In genomic region chr3:181948286-181948685, GRCh38 we compare ENCODE assay signal across 17 cellular contexts.
DNase-seq lines count a peak whose midpoint lies in the region; ATAC-seq, FAIRE-seq and TF ChIP-seq lines count a peak whose summit lies in the region.
"Had no signal": no experiment of that assay in that cellular context is flagged by ENCODE, and none has a peak within 500 bp of the region (broad histone marks: within the 10 kb centered on the region; RNA-seq: fewer than 3 reads in every experiment).

No MANE protein-coding gene starts in this region.

- H3K27me3 ChIP-seq in breast epithelium (no peaks in the 10 kb centered on the region), MM.1S (replicated peaks; ENCODE audit: insufficient read depth, low read length) (no peaks in the 10 kb centered on the region), bronchial epithelial cell (ENCODE audit: control insufficient read depth, insufficient read depth, low read length) (no peaks in the 10 kb centered on the region)
- H3K27me3 ChIP-seq: thyroid gland had no signal

- H3K4me2 ChIP-seq in MM.1S (ENCODE audit: low read depth, low read length), result no peak overlapping the region

- POLR2A ChIA-PET in MCF 10A (lab: Yijun Ruan, JAX), result interaction anchor here (0.5 to 0.8 kb wide), 2 partner anchors 25 to 738 kb away, joined by 3 read pairs; no protein-coding TSS in a partner anchor

- no peak overlapping the region for H3K27ac Mint-ChIP-seq in MCF 10A (ENCODE audit: low read depth, unreplicated experiment)
- H3K27ac Mint-ChIP-seq in stimulated activated memory B cell treated with anti-CD40 and anti-IgM and Interleukin-4, amounts not matched to agents 10 μg/mL and 1 μg/mL and 100 μg/mL, for 72 hours, result no peak overlapping the region
- H3K27ac Mint-ChIP-seq: activated CD8-positive, alpha-beta memory T cell treated with anti-CD3 and anti-CD28 coated beads, Interleukin-2, amount 10 ng/mL, durations not matched to agents 7 days and 5 days; IgD-negative memory B cell had no signal

- no peaks in the 10 kb centered on the region for H3K27me3 Mint-ChIP-seq in MCF 10A (ENCODE audit: insufficient read depth, unreplicated experiment)
- no peaks in the 10 kb centered on the region for H3K27me3 Mint-ChIP-seq in stimulated activated memory B cell treated with anti-CD40 and anti-IgM and Interleukin-4, amounts not matched to agents 10 μg/mL and 1 μg/mL and 100 μg/mL, for 72 hours
- H3K27me3 Mint-ChIP-seq: activated CD8-positive, alpha-beta memory T cell treated with anti-CD3 and anti-CD28 coated beads, Interleukin-2, amount 10 ng/mL, durations not matched to agents 7 days and 5 days; IgD-negative memory B cell had no signal

- no peaks in the 10 kb centered on the region for H3F3A ChIP-seq in MM.1S (ENCODE audit: insufficient read depth, low read length)

- H3K9ac ChIP-seq in MM.1S (ENCODE audit: low read length), result no peak overlapping the region

- H3K9me2 ChIP-seq in MM.1S (replicated peaks; ENCODE audit: insufficient read depth, low read length), result no peaks in the 10 kb centered on the region

- CTCF ChIA-PET in MCF 10A (lab: Yijun Ruan, JAX), result interaction anchor here (0.5 to 2.9 kb wide), 13 partner anchors 9 to 1533 kb away, joined by 3 to 17 read pairs (median 3); no protein-coding TSS in a partner anchor

- ATAC-seq in HG02884 (IDR thresholded peaks at IDR 0.05; ENCODE audit: unreplicated experiment), result no peak
- ATAC-seq in stimulated activated memory B cell treated with anti-CD40 and anti-IgM and Interleukin-4, amounts not matched to agents 10 μg/mL and 1 μg/mL and 100 μg/mL, for 72 hours, result no peak
- ATAC-seq: activated CD8-positive, alpha-beta memory T cell treated with anti-CD3 and anti-CD28 coated beads, Interleukin-2, amount 10 ng/mL, durations not matched to agents 7 days and 5 days; left colon had no signal

- H3K36me3 ChIP-seq in breast epithelium (no peaks in the 10 kb centered on the region), MM.1S (replicated peaks; ENCODE audit: insufficient read depth, low read length) (no peaks in the 10 kb centered on the region), bronchial epithelial cell (ENCODE audit: control insufficient read depth, insufficient read depth, low read length) (no peaks in the 10 kb centered on the region)
- H3K36me3 ChIP-seq: prostate gland, thyroid gland had no signal

- no peak for FAIRE-seq in bronchial epithelial cell (lab: Jason Lieb, UNC)
- FAIRE-seq: GM12891 had no signal

- H3K4me1 Mint-ChIP-seq in MCF 10A (ENCODE audit: insufficient read depth, unreplicated experiment), result no peaks in the 10 kb centered on the region
- no peaks in the 10 kb centered on the region for H3K4me1 Mint-ChIP-seq in stimulated activated memory B cell treated with anti-CD40 and anti-IgM and Interleukin-4, amounts not matched to agents 10 μg/mL and 1 μg/mL and 100 μg/mL, for 72 hours
- H3K4me1 Mint-ChIP-seq: activated CD8-positive, alpha-beta memory T cell treated with anti-CD3 and anti-CD28 coated beads, Interleukin-2, amount 10 ng/mL, durations not matched to agents 7 days and 5 days had no signal

- H3K4me1 ChIP-seq in breast epithelium (no peaks in the 10 kb centered on the region), MM.1S (ENCODE audit: low read length) (peaks cover 4% of the 10 kb centered on the region)
- H3K4me1 ChIP-seq: prostate gland, thyroid gland had no signal

- H3K4me3 ChIP-seq in breast epithelium (no peak overlapping the region), MM.1S (ENCODE audit: low read length) (no peak overlapping the region), bronchial epithelial cell (ENCODE audit: low read depth, low read length) (no peak overlapping the region)
- H3K4me3 ChIP-seq: prostate gland, thyroid gland had no signal

- intact Hi-C loops in MCF 10A (cut with micrococcal nuclease) (loop anchor here (1.0 to 5.0 kb wide), 3 partner anchors 241 to 735 kb away; no protein-coding TSS in a partner anchor), breast epithelium (cut with DNase I; ENCODE audit: low total_unique reads) (no loop called here)

- H3K79me2 ChIP-seq in MM.1S (ENCODE audit: low read length), result no peaks in the 10 kb centered on the region

- no peaks in the 10 kb centered on the region for H4K20me1 ChIP-seq in MM.1S (ENCODE audit: insufficient read depth, low read length)

- no peak overlapping the region for H3K4me3 Mint-ChIP-seq in MCF 10A (ENCODE audit: unreplicated experiment)
- H3K4me3 Mint-ChIP-seq in stimulated activated memory B cell treated with anti-CD40 and anti-IgM and Interleukin-4, amounts not matched to agents 10 μg/mL and 1 μg/mL and 100 μg/mL, for 72 hours, result no peak overlapping the region
- H3K4me3 Mint-ChIP-seq: activated CD8-positive, alpha-beta memory T cell treated with anti-CD3 and anti-CD28 coated beads, Interleukin-2, amount 10 ng/mL, durations not matched to agents 7 days and 5 days; IgD-negative memory B cell had no signal

- no peak overlapping the region for H3K27ac ChIP-seq in breast epithelium
- H3K27ac ChIP-seq in MM.1S (ENCODE audit: low read length), result no peak overlapping the region
- H3K27ac ChIP-seq: prostate gland, thyroid gland had no signal

- H2AFZ ChIP-seq in MM.1S (ENCODE audit: low read length), result no peak overlapping the region

- BruUV-seq in MCF 10A (replicated peaks; lab: Mats Ljungman, UMichigan), result no TSS peak

- H3K9me3 ChIP-seq in breast epithelium (no peaks in the 10 kb centered on the region), MM.1S (replicated peaks; ENCODE audit: insufficient read depth, low read length) (no peaks in the 10 kb centered on the region)
- H3K9me3 ChIP-seq: prostate gland, thyroid gland had no signal

- TF ChIP-seq POLR2A in breast epithelium (IDR thresholded peaks at IDR 0.05), result no peak

- TF ChIP-seq CTCF in MCF 10A (IDR thresholded peaks at IDR 0.05; ENCODE audit: unreplicated experiment) (peak; percentile 43), breast epithelium (IDR thresholded peaks at IDR 0.05) (no peak), MM.1S (IDR thresholded peaks at IDR 0.05; ENCODE audit: low read length) (peak; percentile 57), bronchial epithelial cell (IDR thresholded peaks at IDR 0.05; ENCODE audit: insufficient read depth, low read length, severe bottlenecking) (peak; percentile 68)

- H3K36me3 Mint-ChIP-seq in MCF 10A (ENCODE audit: insufficient read depth, unreplicated experiment), result no peaks in the 10 kb centered on the region
- H3K36me3 Mint-ChIP-seq in stimulated activated memory B cell treated with anti-CD40 and anti-IgM and Interleukin-4, amounts not matched to agents 10 μg/mL and 1 μg/mL and 100 μg/mL, for 72 hours, result no peaks in the 10 kb centered on the region
- H3K36me3 Mint-ChIP-seq: activated CD8-positive, alpha-beta memory T cell treated with anti-CD3 and anti-CD28 coated beads, Interleukin-2, amount 10 ng/mL, durations not matched to agents 7 days and 5 days had no signal

- H3K9me3 Mint-ChIP-seq in MCF 10A (ENCODE audit: unreplicated experiment), result peaks cover 6% of the 10 kb centered on the region
- H3K9me3 Mint-ChIP-seq in stimulated activated memory B cell treated with anti-CD40 and anti-IgM and Interleukin-4, amounts not matched to agents 10 μg/mL and 1 μg/mL and 100 μg/mL, for 72 hours, result no peaks in the 10 kb centered on the region

- DNase-seq in MCF 10A (ENCODE audit: unreplicated experiment) (peak; percentile 27), breast epithelium (ENCODE audit: low spot score in 2 of 2) (no peak), MM.1S (no peak), bronchial epithelial cell (ENCODE audit: low read depth) (peak; percentile 48), GM19240 (ENCODE audit: insufficient read length, low spot score) (no peak)
- DNase-seq in effector CD8-positive, alpha-beta T cell (lab: John Stamatoyannopoulos, UW), result no peak
- DNase-seq: activated CD8-positive, alpha-beta memory T cell treated with anti-CD3 and anti-CD28 coated beads, Interleukin-2, amount 10 ng/mL, durations not matched to agents 7 days and 5 days; activated naive CD4-positive, alpha-beta T cell treated with Interleukin-2 at 50 U/mL for 16 hours; DMS153; left colon; NCI-H1436 treated with DMSO at 0.1 percent for 48 hours; thyroid gland had no signal

Comparison
In these comparisons a context has a peak if more than half of its experiments do, and no peak if none do; other contexts are left out.
1. DNase-seq: peak in MCF 10A (single experiment) and bronchial epithelial cell (single experiment); none in breast epithelium (0 of 2), MM.1S (single experiment), effector CD8-positive, alpha-beta T cell (single experiment) and GM19240 (single experiment).
2. CTCF ChIP-seq: peak in MCF 10A (single experiment), MM.1S (single experiment) and bronchial epithelial cell (single experiment); none in breast epithelium (0 of 3).